Comparison of ENCODE assay signal across 15 cellular contexts in the genomic region with DNA sequence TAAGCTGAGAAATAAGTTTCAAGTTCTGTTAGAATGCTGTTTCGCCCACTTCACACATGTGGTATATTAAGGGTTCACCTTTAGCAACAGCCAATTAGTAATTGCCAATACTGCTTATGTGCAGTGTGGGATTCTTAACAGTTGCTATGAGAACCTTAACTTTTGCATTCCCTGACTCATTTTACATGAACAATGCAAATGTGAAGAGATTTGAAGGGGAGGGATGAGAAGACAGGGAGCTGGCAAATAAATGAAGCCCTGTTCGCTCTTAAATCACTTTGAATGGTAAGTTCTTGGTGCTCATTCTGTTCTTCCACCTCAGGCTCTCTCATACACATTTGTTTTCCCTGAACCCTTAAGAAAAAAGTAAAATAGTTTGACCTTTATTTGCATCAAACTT.
A peak's percentile ranks its signal among the peaks of the same experiment; 100 is the strongest.
DNase-seq lines count a peak whose midpoint lies in the region; ATAC-seq, FAIRE-seq and TF ChIP-seq lines count a peak whose summit lies in the region.
"Had no signal": no experiment of that assay in that cellular context is flagged by ENCODE, and none has a peak within 500 bp of the region (broad histone marks: within the 10 kb centered on the region; RNA-seq: fewer than 3 reads in every experiment).

No MANE protein-coding gene starts in this region.

- H3K4me1 Mint-ChIP-seq in activated T-helper 1 cell treated with anti-CD3 and anti-CD28 coated beads, Interleukin-12 subunit alpha, Interleukin-12 subunit beta, Interleukin-2, Interleukin-4 antibody, amounts not matched to agents 30 ng/mL and 10 ng/mL and 1 ng/mL, durations not matched to agents 14 hours and 24 hours and 36 hours (ENCODE audit: low read depth) = peaks cover 7% of the 10 kb centered on the region
- peaks cover 58% of the 10 kb centered on the region for H3K4me1 Mint-ChIP-seq in endothelial cell (ENCODE audit: unreplicated experiment)
- H3K4me1 Mint-ChIP-seq in activated T-cell treated with anti-CD3 and anti-CD28 coated beads, Interleukin-2, amount 50 U/mL, for 24 hours (ENCODE audit: low read depth) = peaks cover 5% of the 10 kb centered on the region

- no peak for ATAC-seq in HG02870 (IDR thresholded peaks at IDR 0.05; ENCODE audit: unreplicated experiment)
- ATAC-seq: A549 had no signal

- no peaks in the 10 kb centered on the region for H3K36me3 ChIP-seq in HUES48 (ENCODE audit: control insufficient read depth, insufficient read depth, low read length)
- H3K36me3 ChIP-seq: BE2C had no signal

- TF ChIP-seq CTCF in endothelial cell (IDR thresholded peaks at IDR 0.05; ENCODE audit: unreplicated experiment) = no peak

- intact Hi-C loops in activated T-helper 1 cell treated with anti-CD3 and anti-CD28 coated beads, Interleukin-12 subunit alpha, Interleukin-12 subunit beta, Interleukin-2, Interleukin-4 antibody, amounts not matched to agents 30 ng/mL and 10 ng/mL and 1 ng/mL, durations not matched to agents 14 hours and 24 hours and 36 hours (cut with micrococcal nuclease) = no loop called here

- no peak overlapping the region for H3K9ac ChIP-seq in HUES48 (ENCODE audit: low read depth, low read length)

- peak overlapping the region; percentile 52 for H3K27ac ChIP-seq in HUES48 (ENCODE audit: low read depth, low read length)
- H3K27ac ChIP-seq: A549 had no signal

- H3K4me1 ChIP-seq in HUES48 (ENCODE audit: control insufficient read depth, insufficient read depth, low read length) = peaks cover 37% of the 10 kb centered on the region
- H3K4me1 ChIP-seq: A549 had no signal

- H3K9me3 Mint-ChIP-seq in activated T-helper 1 cell treated with anti-CD3 and anti-CD28 coated beads, Interleukin-12 subunit alpha, Interleukin-12 subunit beta, Interleukin-2, Interleukin-4 antibody, amounts not matched to agents 30 ng/mL and 10 ng/mL and 1 ng/mL, durations not matched to agents 14 hours and 24 hours and 36 hours = no peaks in the 10 kb centered on the region
- H3K9me3 Mint-ChIP-seq in endothelial cell (ENCODE audit: unreplicated experiment) = no peaks in the 10 kb centered on the region
- no peaks in the 10 kb centered on the region for H3K9me3 Mint-ChIP-seq in activated T-cell treated with anti-CD3 and anti-CD28 coated beads, Interleukin-2, amount 50 U/mL, for 24 hours
- H3K9me3 Mint-ChIP-seq: CD8-positive, alpha-beta memory T cell had no signal

- H3K27me3 ChIP-seq in HUES48 (ENCODE audit: control insufficient read depth, insufficient read depth, low read length) = no peaks in the 10 kb centered on the region
- H3K27me3 ChIP-seq: BE2C had no signal

- no peak overlapping the region for H3K4me3 Mint-ChIP-seq in activated T-helper 1 cell treated with anti-CD3 and anti-CD28 coated beads, Interleukin-12 subunit alpha, Interleukin-12 subunit beta, Interleukin-2, Interleukin-4 antibody, amounts not matched to agents 30 ng/mL and 10 ng/mL and 1 ng/mL, durations not matched to agents 14 hours and 24 hours and 36 hours
- H3K4me3 Mint-ChIP-seq in endothelial cell (ENCODE audit: unreplicated experiment) = peak overlapping the region; percentile 1
- no peak overlapping the region for H3K4me3 Mint-ChIP-seq in activated T-cell treated with anti-CD3 and anti-CD28 coated beads, Interleukin-2, amount 50 U/mL, for 24 hours
- H3K4me3 Mint-ChIP-seq: CD8-positive, alpha-beta memory T cell had no signal

- H3K27me3 Mint-ChIP-seq in activated T-helper 1 cell treated with anti-CD3 and anti-CD28 coated beads, Interleukin-12 subunit alpha, Interleukin-12 subunit beta, Interleukin-2, Interleukin-4 antibody, amounts not matched to agents 30 ng/mL and 10 ng/mL and 1 ng/mL, durations not matched to agents 14 hours and 24 hours and 36 hours (ENCODE audit: insufficient read depth) = no peaks in the 10 kb centered on the region
- peaks cover 5% of the 10 kb centered on the region for H3K27me3 Mint-ChIP-seq in endothelial cell (ENCODE audit: unreplicated experiment)
- H3K27me3 Mint-ChIP-seq in activated T-cell treated with anti-CD3 and anti-CD28 coated beads, Interleukin-2, amount 50 U/mL, for 24 hours = no peaks in the 10 kb centered on the region

- no peak overlapping the region for H3K4me3 ChIP-seq in HUES48 (ENCODE audit: low read depth, low read length)
- H3K4me3 ChIP-seq: A549, HAP-1 had no signal

- H3K36me3 Mint-ChIP-seq in activated T-helper 1 cell treated with anti-CD3 and anti-CD28 coated beads, Interleukin-12 subunit alpha, Interleukin-12 subunit beta, Interleukin-2, Interleukin-4 antibody, amounts not matched to agents 30 ng/mL and 10 ng/mL and 1 ng/mL, durations not matched to agents 14 hours and 24 hours and 36 hours (ENCODE audit: low read depth) = peaks cover 21% of the 10 kb centered on the region
- H3K36me3 Mint-ChIP-seq in endothelial cell (ENCODE audit: low read depth, unreplicated experiment) = peaks cover 31% of the 10 kb centered on the region
- peaks cover 68% of the 10 kb centered on the region for H3K36me3 Mint-ChIP-seq in activated T-cell treated with anti-CD3 and anti-CD28 coated beads, Interleukin-2, amount 50 U/mL, for 24 hours (ENCODE audit: low read depth)

- no peaks in the 10 kb centered on the region for H3K9me3 ChIP-seq in HUES48 (ENCODE audit: control insufficient read depth, insufficient read depth, low read length)
- H3K9me3 ChIP-seq: A549, BE2C, Caco-2, HAP-1 had no signal

- H3K27ac Mint-ChIP-seq in activated T-helper 1 cell treated with anti-CD3 and anti-CD28 coated beads, Interleukin-12 subunit alpha, Interleukin-12 subunit beta, Interleukin-2, Interleukin-4 antibody, amounts not matched to agents 30 ng/mL and 10 ng/mL and 1 ng/mL, durations not matched to agents 14 hours and 24 hours and 36 hours = peak overlapping the region; percentile 42
- H3K27ac Mint-ChIP-seq in endothelial cell (ENCODE audit: unreplicated experiment) = no peak overlapping the region
- H3K27ac Mint-ChIP-seq in activated T-cell treated with anti-CD3 and anti-CD28 coated beads, Interleukin-2, amount 50 U/mL, for 24 hours = no peak overlapping the region

- no peak for DNase-seq in activated T-helper 1 cell treated with anti-CD3 and anti-CD28 coated beads, Interleukin-12 subunit alpha, Interleukin-12 subunit beta, Interleukin-2, Interleukin-4 antibody, amounts not matched to agents 30 ng/mL and 10 ng/mL and 1 ng/mL, durations not matched to agents 14 hours and 24 hours and 36 hours (ENCODE audit: low spot score)
- DNase-seq in endothelial cell (ENCODE audit: low spot score) (no peak), putamen (ENCODE audit: low spot score) (peak; percentile 59), frontal cortex (ENCODE audit: low spot score in 2 of 2) (no peak), HuH-7 (ENCODE audit: low spot score) (no peak)
- no peak for DNase-seq in activated T-cell treated with anti-CD3 and anti-CD28 coated beads, Interleukin-2, amount 50 U/mL, for 24 hours
- DNase-seq: BE2C; Caco-2; CD8-positive, alpha-beta memory T cell; DMS53; GF-D8 had no signal

- FAIRE-seq in frontal cortex (lab: Jason Lieb, UNC) = no peak
- FAIRE-seq: A549 had no signal
